ENCODE assay signal across 8 cellular contexts in the genomic region with DNA sequence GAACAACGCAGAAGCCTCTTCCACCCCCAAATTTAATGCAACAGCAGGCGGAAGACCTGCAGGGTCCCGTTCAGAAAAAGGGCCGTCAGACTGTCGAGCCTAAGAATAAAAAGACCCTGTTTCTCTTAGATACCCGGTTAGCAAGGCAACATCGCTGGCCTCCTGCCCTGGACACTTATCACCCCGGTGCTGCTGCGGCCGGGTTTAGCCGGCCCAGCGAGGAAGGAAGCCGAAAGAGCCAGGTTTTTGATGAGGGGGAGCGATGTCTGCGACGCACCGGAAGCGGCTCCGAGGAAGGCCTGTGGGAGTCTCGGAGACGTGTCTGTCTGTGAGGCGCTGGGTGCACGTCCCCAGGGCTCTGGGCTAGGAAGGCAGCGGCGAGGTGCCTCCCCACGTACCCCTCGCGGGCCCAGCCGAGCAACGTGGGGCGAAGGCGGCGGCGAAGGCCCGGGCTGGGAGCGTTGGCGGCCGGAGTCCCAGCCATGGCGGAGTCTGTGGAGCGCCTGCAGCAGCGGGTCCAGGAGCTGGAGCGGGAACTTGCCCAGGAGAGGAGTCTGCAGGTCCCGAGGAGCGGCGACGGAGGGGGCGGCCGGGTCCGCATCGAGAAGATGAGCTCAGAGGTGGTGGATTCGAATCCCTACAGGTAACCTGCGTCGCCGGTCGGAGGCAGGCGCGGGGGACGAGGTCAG. TPM values are rescaled to one million over a fixed set of nuclear protein-coding genes. Genes with fewer than 3 reads are reported as not detected.
DNase-seq lines count a peak whose midpoint lies in the region; ATAC-seq and TF ChIP-seq lines count a peak whose summit lies in the region.

Gene UBA5 (plus strand): TSS at position 274 of the 689 bp plus-strand sequence. CDS start 209 bp downstream, at position 483.

- peak within 1 kb of the TSS; percentile 88 to 95 (median 91) for H3K27ac ChIP-seq in Peyer's patch
- H3K27ac ChIP-seq in fibroblast of lung (ENCODE audit: insufficient read depth, low read length), result peak within 1 kb of the TSS; percentile 92

- H3K27me3 ChIP-seq in Peyer's patch (no peaks in the 10 kb centered on the region), fibroblast of lung (ENCODE audit: control insufficient read depth, insufficient read depth, low read length) (no peaks in the 10 kb centered on the region)

- H3K4me1 ChIP-seq in Peyer's patch (peaks cover 0 to 48% (median 4%) of the 10 kb centered on the region in 4 donors), fibroblast of lung (ENCODE audit: control insufficient read depth, extremely low read depth, insufficient read depth, low read length) (no peaks in the 10 kb centered on the region)

- H3K9me3 ChIP-seq in Peyer's patch, result no peaks in the 10 kb centered on the region
- no peaks in the 10 kb centered on the region for H3K9me3 ChIP-seq in fibroblast of lung (ENCODE audit: control insufficient read depth, insufficient read depth, low read depth, low read length)

- H3K4me2 ChIP-seq in fibroblast of lung (ENCODE audit: extremely low read depth, insufficient read depth, low read length), result peak within 1 kb of the TSS; percentile 97

- H3K4me3 Mint-ChIP-seq in naive thymus-derived CD8-positive, alpha-beta T cell, result peak within 1 kb of the TSS; percentile 94 to 98 (median 97)

- no peaks in the 10 kb centered on the region for H3K36me3 ChIP-seq in Peyer's patch
- H3K36me3 ChIP-seq in fibroblast of lung (ENCODE audit: control insufficient read depth, insufficient read depth, low read length), result no peaks in the 10 kb centered on the region

- peak; percentile 90 to 93 for ATAC-seq in naive thymus-derived CD8-positive, alpha-beta T cell

- POLR2A ChIA-PET in naive thymus-derived CD8-positive, alpha-beta T cell (lab: Charles Lee), result interaction anchor here (0.9 to 1.8 kb wide), 4 partner anchors 12 to 914 kb away, joined by 3 to 8 read pairs (median 4); partner anchors contain the start of gene CDV3

- peak within 1 kb of the TSS; percentile 95 to 98 (median 98) for H3K27ac Mint-ChIP-seq in naive thymus-derived CD8-positive, alpha-beta T cell

- DNase-seq in DMS 273 (lab: John Stamatoyannopoulos, UW; ENCODE audit: unreplicated experiment) (peak; percentile 93), GM20000 (ENCODE audit: low spot score) (peak; percentile 85), HS-5 (ENCODE audit: low read depth) (peak; percentile 49), Peyer's patch (peak; percentile 65 to 83 (median 77)), fibroblast of lung (ENCODE audit: low read depth in 2 of 2) (peak; percentile 70 to 75)
- DNase-seq in activated T-helper 1 cell treated with anti-CD3 and anti-CD28 coated beads, Interleukin-2, amount 50 U/mL, for 16 hours (ENCODE audit: low read depth in 1 of 2, low spot score in 1 of 2), result peak; percentile 46 to 57
- peak; percentile 56 to 85 (median 68) for DNase-seq in naive thymus-derived CD8-positive, alpha-beta T cell
- peak; percentile 75 for DNase-seq in stimulated activated naive CD4-positive, alpha-beta T cell treated with Interleukin-2 at 50 U/mL for 16 hours (lab: John Stamatoyannopoulos, UW)

- no peaks in the 10 kb centered on the region for H3K9me3 Mint-ChIP-seq in naive thymus-derived CD8-positive, alpha-beta T cell

- peak within 1 kb of the TSS; percentile 99 for H2AFZ ChIP-seq in fibroblast of lung (ENCODE audit: low read length)

- H4K20me1 ChIP-seq in fibroblast of lung (ENCODE audit: control insufficient read depth, extremely low read depth, insufficient read depth, low read length), result no peaks in the 10 kb centered on the region

- peaks cover 35 to 71% (median 63%) of the 10 kb centered on the region in 4 donors for H3K4me1 Mint-ChIP-seq in naive thymus-derived CD8-positive, alpha-beta T cell

- no peak for TF ChIP-seq POLR2A in Peyer's patch (IDR thresholded peaks at IDR 0.05)

- no peaks in the 10 kb centered on the region for H3K27me3 Mint-ChIP-seq in naive thymus-derived CD8-positive, alpha-beta T cell

- TF ChIP-seq CTCF in GM20000 (IDR thresholded peaks at IDR 0.05; ENCODE audit: extremely low read depth, missing control alignments) (no peak), Peyer's patch (IDR thresholded peaks at IDR 0.05) (peak in 1 of 6 experiments; percentile 2), fibroblast of lung (conservative IDR thresholded peaks at IDR 0.05 in 1 of 2, IDR thresholded peaks at IDR 0.05 in 1 of 2; ENCODE audit: low read depth in 1 of 2, low read length in 2 of 2) (no peak)

- peak within 1 kb of the TSS; percentile 66 to 92 (median 86) for H3K4me3 ChIP-seq in Peyer's patch
- peak within 1 kb of the TSS; percentile 56 to 90 (median 77) for H3K4me3 ChIP-seq in fibroblast of lung (replicated peaks in 1 of 4; ENCODE audit: control extremely low read depth in 1 of 4, insufficient read depth in 1 of 4, low read depth in 3 of 4, low read length in 4 of 4)

- no peaks in the 10 kb centered on the region for H3K36me3 Mint-ChIP-seq in naive thymus-derived CD8-positive, alpha-beta T cell

- peak within 1 kb of the TSS; percentile 86 for H3K9ac ChIP-seq in fibroblast of lung (ENCODE audit: insufficient read depth, low read length)

- peaks cover 45% of the 10 kb centered on the region for H3K79me2 ChIP-seq in fibroblast of lung (ENCODE audit: control insufficient read depth, insufficient read depth, low read length)

RNA-seq across cellular contexts. Expression of gene UBA5, which starts in this region (rescaled TPM):
- total RNA-seq in Peyer's patch, result 10 to 100 TPM; 44.8 to 53.1 (median 47.8) TPM
- total RNA-seq in fibroblast of lung, result 30.0 and 43.6 TPM in 2 replicates
- 37.3 and 47.5 TPM in 2 replicates for polyA plus RNA-seq in fibroblast of lung
- polyA plus RNA-seq in fibroblast of lung (2012), result 37.1 and 38.3 TPM in 2 replicates
- polyA minus RNA-seq in fibroblast of lung (ENCODE audit: low replicate concordance), result 0.55 and 14.9 TPM in 2 replicates
- 10 to 100 TPM; 37.7 to 44.0 TPM for total RNA-seq in naive thymus-derived CD8-positive, alpha-beta T cell
- polyA plus RNA-seq in naive thymus-derived CD8-positive, alpha-beta T cell, result 10 to 100 TPM; 29.9 to 42.9 (median 36.7) TPM

Comparison
In these comparisons a context has a peak if more than half of its experiments do, and no peak if none do; other contexts are left out.
1. Peak in every context shown above with its lines: DNase-seq, ATAC-seq, H3K4me3 ChIP-seq and H3K27ac ChIP-seq.